Comparison of ENCODE assay signal across 28 cellular contexts in genomic region chr21:36257657-36258056, GRCh38.
DNase-seq lines count a peak whose midpoint lies in the region; ATAC-seq, FAIRE-seq and TF ChIP-seq lines count a peak whose summit lies in the region.
"Had no signal": no experiment of that assay in that cellular context is flagged by ENCODE, and none has a peak within 500 bp of the region (broad histone marks: within the 10 kb centered on the region; RNA-seq: fewer than 3 reads in every experiment).

No MANE protein-coding gene starts in this region.

- dilution Hi-C loops in mammary epithelial cell (cut with HindIII; ENCODE audit: low sequenced_read_pairs), result no loop called here

- WGBS in HepG2 (ENCODE audit: low lambda C conversion rate), result 47% methylated on average over 1 of the region's 1 CpG
- 80% methylated on average over 1 of the region's 1 CpG for WGBS in right lobe of liver (ENCODE audit: insufficient coverage, low coverage, low lambda C conversion rate, missing lambda C conversion rate)
- WGBS in mammary epithelial cell (ENCODE audit: low coverage, missing lambda C conversion rate), result 60% methylated on average over 1 of the region's 1 CpG

- H3K27ac ChIP-seq in HepG2 (ENCODE audit: extremely low read length, insufficient read depth, low read length) (no peak overlapping the region), right lobe of liver (no peak overlapping the region), HEK293 (ENCODE audit: extremely low read depth, low read depth, low read length) (no peak overlapping the region), astrocyte (ENCODE audit: low read depth, low read length) (no peak overlapping the region), mammary epithelial cell (ENCODE audit: insufficient read depth, low read depth, low read length) (no peak overlapping the region)
- H3K27ac ChIP-seq: BLaER1, GM23248, HL-60, SK-N-MC had no signal

- POLR2A ChIA-PET in HepG2 (lab: Yijun Ruan, JAX), result interaction anchor here (1.0 kb wide), 1 partner anchor 62 kb away, joined by 3 read pairs; the partner anchor contains the start of gene MORC3
- POLR2A ChIA-PET in HEK293 (lab: Yijun Ruan, JAX), result no interaction called here

- TF ChIP-seq CTCF in HepG2 (CRISPR knock-in tag; IDR thresholded peaks at IDR 0.05), result no peak
- no peak for TF ChIP-seq CTCF in right lobe of liver (IDR thresholded peaks at IDR 0.05)
- no peak for TF ChIP-seq CTCF in HEK293 (tag by site-specific recombination; IDR thresholded peaks at IDR 0.05)
- no peak for TF ChIP-seq CTCF in astrocyte (IDR thresholded peaks at IDR 0.05; ENCODE audit: insufficient read depth, low read depth, low read length)
- no peak for TF ChIP-seq CTCF in mammary epithelial cell (conservative IDR thresholded peaks at IDR 0.05 in 1 of 2, IDR thresholded peaks at IDR 0.05 in 1 of 2; ENCODE audit: extremely low read depth in 1 of 2, insufficient read depth in 1 of 2, low read depth in 1 of 2, low read length in 2 of 2)

- H3K4me2 ChIP-seq in HepG2 (ENCODE audit: low read depth, low read length) (no peak overlapping the region), astrocyte (ENCODE audit: low read length) (no peak overlapping the region), mammary epithelial cell (ENCODE audit: insufficient read depth, low read depth, low read length) (no peak overlapping the region)
- H3K4me2 ChIP-seq: BLaER1 had no signal

- in situ Hi-C loops in HepG2 (cut with HindIII; ENCODE audit: extremely low pct_ligation_motif_present, low pct_unique_long_range_greater_than_20kb), result no loop called here
- in situ Hi-C loops in mammary epithelial cell (cut with MboI; ENCODE audit: low sequenced_read_pairs in 2 of 2), result no loop called here

- H2AFZ ChIP-seq in HepG2 (ENCODE audit: low read length), result no peak overlapping the region
- H2AFZ ChIP-seq in astrocyte (ENCODE audit: low read depth, low read length), result no peak overlapping the region
- H2AFZ ChIP-seq in mammary epithelial cell (ENCODE audit: low read depth, low read length), result no peak overlapping the region
- H2AFZ ChIP-seq: GM23248 had no signal

- no peak overlapping the region for H3K27ac Mint-ChIP-seq in astrocyte (ENCODE audit: unreplicated experiment)
- H3K27ac Mint-ChIP-seq in stimulated activated memory B cell treated with anti-CD40 and anti-IgM and Interleukin-4, amounts not matched to agents 10 μg/mL and 1 μg/mL and 100 μg/mL, for 72 hours, result peak overlapping the region; percentile 94

- peaks cover 20% of the 10 kb centered on the region for H3K36me3 Mint-ChIP-seq in astrocyte (ENCODE audit: low read depth, unreplicated experiment)
- peaks cover 46% of the 10 kb centered on the region for H3K36me3 Mint-ChIP-seq in stimulated activated memory B cell treated with anti-CD40 and anti-IgM and Interleukin-4, amounts not matched to agents 10 μg/mL and 1 μg/mL and 100 μg/mL, for 72 hours

- H4K20me1 ChIP-seq in HepG2 (ENCODE audit: insufficient read depth, low read length), result no peaks in the 10 kb centered on the region
- no peaks in the 10 kb centered on the region for H4K20me1 ChIP-seq in astrocyte (ENCODE audit: insufficient read depth, low read length)
- H4K20me1 ChIP-seq in mammary epithelial cell (ENCODE audit: insufficient read depth, low read length), result no peaks in the 10 kb centered on the region
- H4K20me1 ChIP-seq: BLaER1 had no signal

- TF ChIP-seq EP300 in HepG2 (IDR thresholded peaks at IDR 0.05; ENCODE audit: low read depth in 2 of 2, low read length in 2 of 2) (no peak), HepG2 (CRISPR knock-in tag; IDR thresholded peaks at IDR 0.05; ENCODE audit: borderline replicate concordance) (no peak)

- no peak for TF ChIP-seq RAD21 in HepG2 (CRISPR knock-in tag; IDR thresholded peaks at IDR 0.05)

- CTCF ChIA-PET in HepG2 (lab: Yijun Ruan, JAX; ENCODE audit: low intra/inter-chr PET ratio, low total read pairs) (no interaction called here), HEK293 (lab: Yijun Ruan, JAX) (no interaction called here), mammary epithelial cell (lab: Charles Lee; ENCODE audit: low non-redundant PET) (no interaction called here)

- H3K36me3 ChIP-seq in HepG2 (replicated peaks in 1 of 2; ENCODE audit: control insufficient read depth in 1 of 2, insufficient read depth in 2 of 2, low read length in 2 of 2), result no peaks in the 10 kb centered on the region
- H3K36me3 ChIP-seq in right lobe of liver, result peaks cover 0 to 34% (median 3%) of the 10 kb centered on the region in 4 donors
- peaks cover 7 to 9% of the 10 kb centered on the region in 2 experiments; a peak in 2 of 3 replicates for H3K36me3 ChIP-seq in HEK293 (ENCODE audit: control insufficient read depth in 2 of 2, insufficient read depth in 1 of 2, low read length in 2 of 2)
- peaks cover 18% of the 10 kb centered on the region for H3K36me3 ChIP-seq in astrocyte (ENCODE audit: insufficient read depth, low read length)
- no peaks in the 10 kb centered on the region for H3K36me3 ChIP-seq in mammary epithelial cell (ENCODE audit: insufficient read depth, low read length)

- ATAC-seq in HepG2, result no peak
- ATAC-seq in right lobe of liver, result no peak
- no peak for ATAC-seq in stimulated activated memory B cell treated with anti-CD40 and anti-IgM and Interleukin-4, amounts not matched to agents 10 μg/mL and 1 μg/mL and 100 μg/mL, for 72 hours
- ATAC-seq in HG03442 (IDR thresholded peaks at IDR 0.05; ENCODE audit: unreplicated experiment), result no peak
- ATAC-seq in HG03521 (IDR thresholded peaks at IDR 0.05; ENCODE audit: unreplicated experiment), result no peak

- TF ChIP-seq POLR2A in HepG2 (IDR thresholded peaks at IDR 0.05; ENCODE audit: insufficient read depth in 1 of 2, low read depth in 2 of 2, low read length in 2 of 2) (no peak), right lobe of liver (IDR thresholded peaks at IDR 0.05) (no peak)

- DNase-seq in HepG2 (ENCODE audit: low spot score) (no peak), right lobe of liver (no peak), astrocyte (ENCODE audit: low read depth) (no peak), mammary epithelial cell (no peak)
- DNase-seq: CD4-positive, alpha-beta memory T cell; DMS 273 treated with DMSO at 0.1 percent for 48 hours; DMS79; EL; GDM1; GM23248; H7; KG1; MM.1S; NCI-H2029; NCI-H446; NCI-H524 treated with DMSO at 0.1 percent for 48 hours; NCI-H774; SIG-M5 had no signal

- H3K4me1 ChIP-seq in HepG2 (ENCODE audit: insufficient read depth, low read length) (peaks cover 34% of the 10 kb centered on the region), right lobe of liver (no peaks in the 10 kb centered on the region), HEK293 (ENCODE audit: control insufficient read depth, insufficient read depth, low read length) (no peaks in the 10 kb centered on the region), astrocyte (ENCODE audit: insufficient read depth, low read length) (no peaks in the 10 kb centered on the region), mammary epithelial cell (ENCODE audit: insufficient read depth, low read length) (peaks cover 3% of the 10 kb centered on the region)

- H3K9me3 ChIP-seq in HepG2 (ENCODE audit: low read length) (no peaks in the 10 kb centered on the region), right lobe of liver (no peaks in the 10 kb centered on the region), HEK293 (ENCODE audit: control insufficient read depth, insufficient read depth, low read depth, low read length) (no peaks in the 10 kb centered on the region), astrocyte (ENCODE audit: insufficient read depth, low read depth, low read length) (no peaks in the 10 kb centered on the region), mammary epithelial cell (replicated peaks; ENCODE audit: insufficient read depth, low read length) (no peaks in the 10 kb centered on the region)
- H3K9me3 ChIP-seq: BLaER1 had no signal

- BruUV-seq in HepG2 (replicated peaks; lab: Mats Ljungman, UMichigan) (no TSS peak), mammary epithelial cell (replicated peaks; lab: Mats Ljungman, UMichigan) (no TSS peak)

- intact Hi-C loops in HepG2 (cut with micrococcal nuclease; ENCODE audit: unreplicated experiment) (no loop called here), right lobe of liver (cut with DNase I) (no loop called here), mammary epithelial cell (cut with micrococcal nuclease) (no loop called here)

- H3K27me3 ChIP-seq in HepG2 (ENCODE audit: control insufficient read depth in 1 of 2, insufficient read depth in 2 of 2, low read length in 2 of 2) (no peaks in the 10 kb centered on the region; a peak in 1 of 5 replicates), right lobe of liver (no peaks in the 10 kb centered on the region), astrocyte (ENCODE audit: insufficient read depth, low read length) (no peaks in the 10 kb centered on the region), mammary epithelial cell (ENCODE audit: insufficient read depth, low read length) (no peaks in the 10 kb centered on the region)
- H3K27me3 ChIP-seq: BLaER1 had no signal

- no peak overlapping the region for H3K9ac ChIP-seq in HepG2 (ENCODE audit: insufficient read depth, low read depth, low read length)
- H3K9ac ChIP-seq in astrocyte (ENCODE audit: low read length), result no peak overlapping the region
- H3K9ac ChIP-seq in mammary epithelial cell (ENCODE audit: insufficient read depth, low read length), result no peak overlapping the region
- H3K9ac ChIP-seq: BLaER1, GM23248 had no signal

- H3K9me3 Mint-ChIP-seq in astrocyte (ENCODE audit: unreplicated experiment), result no peaks in the 10 kb centered on the region
- peaks cover 5% of the 10 kb centered on the region for H3K9me3 Mint-ChIP-seq in stimulated activated memory B cell treated with anti-CD40 and anti-IgM and Interleukin-4, amounts not matched to agents 10 μg/mL and 1 μg/mL and 100 μg/mL, for 72 hours
- H3K9me3 Mint-ChIP-seq: CD4-positive, alpha-beta memory T cell had no signal

- no peak overlapping the region for H3K4me3 Mint-ChIP-seq in astrocyte (ENCODE audit: unreplicated experiment)
- H3K4me3 Mint-ChIP-seq in stimulated activated memory B cell treated with anti-CD40 and anti-IgM and Interleukin-4, amounts not matched to agents 10 μg/mL and 1 μg/mL and 100 μg/mL, for 72 hours, result no peak overlapping the region

- H3K27me3 Mint-ChIP-seq in astrocyte (ENCODE audit: low read depth, unreplicated experiment), result no peaks in the 10 kb centered on the region
- no peaks in the 10 kb centered on the region for H3K27me3 Mint-ChIP-seq in stimulated activated memory B cell treated with anti-CD40 and anti-IgM and Interleukin-4, amounts not matched to agents 10 μg/mL and 1 μg/mL and 100 μg/mL, for 72 hours
- H3K27me3 Mint-ChIP-seq: CD4-positive, alpha-beta memory T cell had no signal

- FAIRE-seq in HepG2 (lab: Jason Lieb, UNC) (no peak), astrocyte (lab: Jason Lieb, UNC) (peak; percentile 17)
- FAIRE-seq: GM12892, GM19239, RCC 7860 had no signal

- H3K79me2 ChIP-seq in HepG2 (ENCODE audit: insufficient read depth, low read length) (no peaks in the 10 kb centered on the region), astrocyte (ENCODE audit: insufficient read depth, low read length) (no peaks in the 10 kb centered on the region), mammary epithelial cell (ENCODE audit: insufficient read depth, low read length) (no peaks in the 10 kb centered on the region)

- no peaks in the 10 kb centered on the region for H3K4me1 Mint-ChIP-seq in astrocyte (ENCODE audit: low read depth, unreplicated experiment)
- peaks cover 87% of the 10 kb centered on the region for H3K4me1 Mint-ChIP-seq in stimulated activated memory B cell treated with anti-CD40 and anti-IgM and Interleukin-4, amounts not matched to agents 10 μg/mL and 1 μg/mL and 100 μg/mL, for 72 hours

- H3K4me3 ChIP-seq in HepG2 (replicated peaks in 1 of 3; ENCODE audit: insufficient read depth in 1 of 3, low read depth in 2 of 3, low read length in 3 of 3) (no peak overlapping the region), right lobe of liver (no peak overlapping the region), HEK293 (ENCODE audit: low read depth, low read length) (no peak overlapping the region), astrocyte (ENCODE audit: insufficient read depth, low read depth, low read length) (no peak overlapping the region), mammary epithelial cell (replicated peaks in 1 of 3; ENCODE audit: insufficient read depth in 1 of 3, low read depth in 2 of 3, low read length in 3 of 3) (no peak overlapping the region)
- H3K4me3 ChIP-seq: BLaER1, GM23248, SK-N-MC had no signal
